ENCODE assay signal across 1 cellular context in genomic region chr5:39149966-39150365, GRCh38.
TF ChIP-seq lines count a peak whose summit lies in the region.

No MANE protein-coding gene starts in this region.

TF ChIP-seq in SK-N-SH, 30 proteins besides CTCF, POLR2A, EP300 and RAD21 (continued from another document):
- TF ChIP-seq USF2 (IDR thresholded peaks at IDR 0.05; ENCODE audit: borderline replicate concordance, low read depth, low read length) (no peak), MEF2A (IDR thresholded peaks at IDR 0.05; ENCODE audit: borderline replicate concordance, low read depth) (no peak), NFIC (IDR thresholded peaks at IDR 0.05; ENCODE audit: borderline replicate concordance) (no peak), FOSL2 (IDR thresholded peaks at IDR 0.05; ENCODE audit: borderline replicate concordance, low read depth) (no peak), YY1 (IDR thresholded peaks at IDR 0.05; ENCODE audit: low read depth) (no peak), NRF1 (IDR thresholded peaks at IDR 0.05; ENCODE audit: low read depth, low read length) (no peak), ZBTB33 (IDR thresholded peaks at IDR 0.05; ENCODE audit: borderline replicate concordance, low read depth) (no peak), ELF1 (IDR thresholded peaks at IDR 0.05) (no peak), RXRA (IDR thresholded peaks at IDR 0.05; ENCODE audit: borderline replicate concordance, low read depth) (no peak), CHD2 (IDR thresholded peaks at IDR 0.05; ENCODE audit: low read length, partially characterized antibody) (no peak), USF1 (IDR thresholded peaks at IDR 0.05; ENCODE audit: borderline replicate concordance, low read depth) (no peak)
